Comparison of ENCODE assay signal across 6 cellular contexts in genomic region chr4:72090606-72091005, GRCh38.
ATAC-seq and TF ChIP-seq lines count a peak whose summit lies in the region.
"Not testable (repeated sequence)": the region's sequence is repeated elsewhere in the genome, so short reads cannot be mapped to it uniquely, and the experiment has no call there.

No MANE protein-coding gene starts in this region.

- not testable (repeated sequence) for H2AFZ ChIP-seq in ACC112 (ENCODE audit: low read length, unreplicated experiment); OCI-LY3 (ENCODE audit: low read depth, low read length)

- not testable (repeated sequence) for H4K20me1 ChIP-seq in OCI-LY3 (ENCODE audit: insufficient read depth, low read length)

- H3K4me2 ChIP-seq in OCI-LY3 (ENCODE audit: low read length): peak overlapping the region; percentile 42

- H3K79me2 ChIP-seq in ACC112 (ENCODE audit: control insufficient read depth, insufficient read depth, low read length, unreplicated experiment); OCI-LY3 (ENCODE audit: low read length): not testable (repeated sequence)

- not testable (repeated sequence) for H3K27me3 ChIP-seq in ACC112 (ENCODE audit: insufficient read depth, low read length); OCI-LY3 (ENCODE audit: low read depth, low read length)

- ATAC-seq in GM18858 (IDR thresholded peaks at IDR 0.05; ENCODE audit: unreplicated experiment) (peak; percentile 51), GM18868 (IDR thresholded peaks at IDR 0.05; ENCODE audit: unreplicated experiment) (peak; percentile 36), GM21786 (IDR thresholded peaks at IDR 0.05; ENCODE audit: unreplicated experiment) (peak; percentile 59), HG03432 (IDR thresholded peaks at IDR 0.05; ENCODE audit: unreplicated experiment) (peak; percentile 44)

- not testable (repeated sequence) for TF ChIP-seq CTCF in OCI-LY3 (IDR thresholded peaks at IDR 0.05; ENCODE audit: low read depth, low read length)

- not testable (repeated sequence) for H3K9ac ChIP-seq in OCI-LY3 (ENCODE audit: low read length)

- H3K4me3 ChIP-seq in ACC112 (ENCODE audit: low read depth, low read length) (0 out of 2 replicates have a peak overlapping the region, but pooled peaks have one; percentile 47), OCI-LY3 (ENCODE audit: low read length) (peak overlapping the region; percentile 15; the same call in 1 of the 2 replicates)

- not testable (repeated sequence) for H3K27ac ChIP-seq in ACC112 (ENCODE audit: low read depth, low read length)
- peak overlapping the region; percentile 12; the same call in 1 of the 2 replicates for H3K27ac ChIP-seq in OCI-LY3 (ENCODE audit: low read length)

- H3K4me1 ChIP-seq in ACC112 (ENCODE audit: control insufficient read depth, insufficient read depth, low read length, unreplicated experiment): not testable (repeated sequence)
- H3K4me1 ChIP-seq in OCI-LY3 (ENCODE audit: low read length): peaks cover 15% of the 10 kb centered on the region

- not testable (repeated sequence) for H3K36me3 ChIP-seq in ACC112 (ENCODE audit: insufficient read depth, low read length); OCI-LY3 (replicated peaks; ENCODE audit: low read depth, low read length)

- not testable (repeated sequence) for H3K9me3 ChIP-seq in OCI-LY3 (ENCODE audit: insufficient read depth, low read length)
